ENCODE assay signal across 9 cellular contexts in the genomic region with DNA sequence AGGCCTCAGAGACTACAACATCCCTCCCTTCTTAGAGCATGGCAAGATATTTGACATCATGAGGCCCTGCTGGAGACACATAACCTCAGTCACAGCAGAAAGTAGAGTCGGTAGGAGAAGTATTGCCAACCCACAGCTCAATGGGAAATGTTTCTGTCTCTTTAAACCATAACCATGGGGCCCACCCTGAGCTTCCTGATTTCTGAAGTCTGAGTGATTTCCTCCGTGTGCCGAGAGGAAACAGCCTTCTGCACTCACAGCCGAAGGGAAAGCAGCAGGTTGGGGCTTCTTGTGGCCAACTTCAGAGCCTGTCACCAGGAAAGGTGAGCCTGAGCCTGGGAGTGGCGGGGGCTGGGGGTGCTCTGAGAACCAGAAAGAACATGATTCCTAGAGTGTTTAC. TPM values are rescaled to one million over a fixed set of nuclear protein-coding genes. Genes with fewer than 3 reads are reported as not detected.
A peak's percentile ranks its signal among the peaks of the same experiment; 100 is the strongest.
DNase-seq lines count a peak whose midpoint lies in the region; ATAC-seq lines count a peak whose summit lies in the region.
"Had no signal": no experiment of that assay in that cellular context is flagged by ENCODE, and none has a peak within 500 bp of the region (broad histone marks: within the 10 kb centered on the region; RNA-seq: fewer than 3 reads in every experiment).

A gene (plus strand): TSS at position 246 of the 400 bp plus-strand sequence. CDS start 2,435 bp downstream, outside the sequence.

- no peaks in the 10 kb centered on the region for H3K9me2 ChIP-seq in Karpas-422 (replicated peaks; ENCODE audit: insufficient read depth, low read length)

- H4K20me1 ChIP-seq in Karpas-422 (ENCODE audit: insufficient read depth, low read depth, low read length): no peaks in the 10 kb centered on the region

- H3K4me1 ChIP-seq in Karpas-422 (ENCODE audit: low read length): no peaks in the 10 kb centered on the region

- no peaks in the 10 kb centered on the region for H3K36me3 ChIP-seq in Karpas-422 (ENCODE audit: insufficient read depth, low read length)

- ATAC-seq in activated CD4-positive, CD25-positive, alpha-beta regulatory T cell treated with anti-CD3 and anti-CD28 coated beads, Interleukin-2, amount 50 U/mL, for 24 hours: peak; percentile 60 to 69
- ATAC-seq in Right ventricle myocardium inferior (peak; percentile 82), HG03108 (IDR thresholded peaks at IDR 0.05; ENCODE audit: unreplicated experiment) (no peak)
- ATAC-seq in stimulated activated memory B cell treated with anti-CD40 and anti-IgM and Interleukin-4, amounts not matched to agents 10 μg/mL and 1 μg/mL and 100 μg/mL, for 72 hours: peak; percentile 68

- no peaks in the 10 kb centered on the region for H3K9me3 ChIP-seq in Karpas-422 (ENCODE audit: low read length)

- H3K79me2 ChIP-seq in Karpas-422 (ENCODE audit: low read length): no peaks in the 10 kb centered on the region

- H3K4me3 ChIP-seq in Karpas-422 (ENCODE audit: low read length): no peak within 1 kb of the TSS

- H3K27ac ChIP-seq in Karpas-422 (ENCODE audit: low read length): no peak within 1 kb of the TSS

- H3K4me3 Mint-ChIP-seq in stimulated activated memory B cell treated with anti-CD40 and anti-IgM and Interleukin-4, amounts not matched to agents 10 μg/mL and 1 μg/mL and 100 μg/mL, for 72 hours: peak within 1 kb of the TSS; percentile 69

- peaks cover 17% of the 10 kb centered on the region for H3K4me1 Mint-ChIP-seq in stimulated activated memory B cell treated with anti-CD40 and anti-IgM and Interleukin-4, amounts not matched to agents 10 μg/mL and 1 μg/mL and 100 μg/mL, for 72 hours

- no peaks in the 10 kb centered on the region for H3K27me3 Mint-ChIP-seq in stimulated activated memory B cell treated with anti-CD40 and anti-IgM and Interleukin-4, amounts not matched to agents 10 μg/mL and 1 μg/mL and 100 μg/mL, for 72 hours

- DNase-seq in activated CD4-positive, CD25-positive, alpha-beta regulatory T cell treated with anti-CD3 and anti-CD28 coated beads, Interleukin-2, amount 50 U/mL, for 72 hours: no peak
- peak; percentile 46 to 50 for DNase-seq in activated CD4-positive, alpha-beta T cell treated with anti-CD3 and anti-CD28 coated beads, Interleukin-2, amount 50 U/mL, for 4 hours
- peak; percentile 70 for DNase-seq in Right ventricle myocardium inferior (ENCODE audit: missing footprints)
- no peak for DNase-seq in Karpas-422
- no peak for DNase-seq in NAMALWA (ENCODE audit: low spot score)

- H3K27me3 ChIP-seq in Karpas-422 (ENCODE audit: low read length): no peaks in the 10 kb centered on the region

- no peak within 1 kb of the TSS for H3K9ac ChIP-seq in Karpas-422 (ENCODE audit: low read length)

- peaks cover 12% of the 10 kb centered on the region for H3K36me3 Mint-ChIP-seq in stimulated activated memory B cell treated with anti-CD40 and anti-IgM and Interleukin-4, amounts not matched to agents 10 μg/mL and 1 μg/mL and 100 μg/mL, for 72 hours

- H3K27ac Mint-ChIP-seq in stimulated activated memory B cell treated with anti-CD40 and anti-IgM and Interleukin-4, amounts not matched to agents 10 μg/mL and 1 μg/mL and 100 μg/mL, for 72 hours: peak within 1 kb of the TSS; percentile 69

- H2AFZ ChIP-seq in Karpas-422 (ENCODE audit: low read length): no peak within 1 kb of the TSS

- peaks cover 9% of the 10 kb centered on the region for H3K9me3 Mint-ChIP-seq in stimulated activated memory B cell treated with anti-CD40 and anti-IgM and Interleukin-4, amounts not matched to agents 10 μg/mL and 1 μg/mL and 100 μg/mL, for 72 hours

- no peak within 1 kb of the TSS for H3K4me2 ChIP-seq in Karpas-422 (ENCODE audit: low read depth, low read length, poor library complexity, severe bottlenecking)

- intact Hi-C loops in Right ventricle myocardium inferior (cut with DNase I): loop anchor here (2.0 kb wide), 3 partner anchors 22 to 84 kb away; a partner anchor contains a TSS

RNA-seq across cellular contexts. Expression of the gene that starts here (rescaled TPM):
- total RNA-seq in Right ventricle myocardium inferior: 5.8 TPM
- total RNA-seq in Karpas-422 (2014; rRNA removed; shearing (Covaris generic); ENCODE audit: low replicate concordance): 0.07 TPM in 1 of 2 replicates, not detected in the other
- total RNA-seq: NCI-H460 had no signal

Comparison
In these comparisons a context has a peak if more than half of its experiments do, and no peak if none do; other contexts are left out.
1. DNase-seq: peak in activated CD4-positive, alpha-beta T cell treated with anti-CD3 and anti-CD28 coated beads, Interleukin-2, amount 50 U/mL, for 4 hours (2 of 2) and Right ventricle myocardium inferior (single experiment); none in activated CD4-positive, CD25-positive, alpha-beta regulatory T cell treated with anti-CD3 and anti-CD28 coated beads, Interleukin-2, amount 50 U/mL, for 72 hours (single experiment), Karpas-422 (single experiment) and NAMALWA (single experiment).